In genomic region chr2:188326669-188327301, GRCh38 we compare ENCODE assay signal across 11 cellular contexts. TPM values are rescaled to one million over a fixed set of nuclear protein-coding genes. Genes with fewer than 3 reads are reported as not detected.
DNase-seq lines count a peak whose midpoint lies in the region; TF ChIP-seq lines count a peak whose summit lies in the region.
"Had no signal": no experiment of that assay in that cellular context is flagged by ENCODE, and none has a peak within 500 bp of the region (broad histone marks: within the 10 kb centered on the region; RNA-seq: fewer than 3 reads in every experiment).

No MANE protein-coding gene starts in this region.

- H3K9me3 Mint-ChIP-seq in neural crest cell: no peaks in the 10 kb centered on the region
- H3K9me3 Mint-ChIP-seq: CD4-positive, alpha-beta memory T cell; stimulated activated naive B cell treated with anti-CD40 and anti-IgM and Interleukin-4, amounts not matched to agents 10 μg/mL and 1 μg/mL and 100 μg/mL, for 72 hours had no signal

- no peak for TF ChIP-seq CTCF in neural crest cell (conservative IDR thresholded peaks at IDR 0.05)

- H3K4me3 Mint-ChIP-seq in neural crest cell: peak overlapping the region; percentile 39
- H3K4me3 Mint-ChIP-seq: CD4-positive, alpha-beta memory T cell; stimulated activated naive B cell treated with anti-CD40 and anti-IgM and Interleukin-4, amounts not matched to agents 10 μg/mL and 1 μg/mL and 100 μg/mL, for 72 hours had no signal

- DNase-seq in EH (ENCODE audit: low read depth): peak; percentile 48
- peak; percentile 92 for DNase-seq in NCI-H82 (lab: John Stamatoyannopoulos, UW)
- DNase-seq in fibroblast of gingiva (ENCODE audit: low read depth): peak; percentile 74
- DNase-seq in neural crest cell (ENCODE audit: low read depth, low spot score): no peak
- no peak for DNase-seq in NCI-H2107 (lab: John Stamatoyannopoulos, UW)
- no peak for DNase-seq in middle frontal gyrus (ENCODE audit: extremely low spot score, low spot score)
- DNase-seq in C1 segment of cervical spinal cord (lab: John Stamatoyannopoulos, UW): no peak
- DNase-seq in GM19238 (ENCODE audit: insufficient read length, low spot score): no peak
- DNase-seq: CD4-positive, alpha-beta memory T cell; NCI-H2171; stimulated activated naive B cell treated with anti-CD40 and anti-IgM and Interleukin-4, amounts not matched to agents 10 μg/mL and 1 μg/mL and 100 μg/mL, for 72 hours had no signal

- no peaks in the 10 kb centered on the region for H3K36me3 Mint-ChIP-seq in neural crest cell (ENCODE audit: low read depth)
- H3K36me3 Mint-ChIP-seq: CD4-positive, alpha-beta memory T cell; stimulated activated naive B cell treated with anti-CD40 and anti-IgM and Interleukin-4, amounts not matched to agents 10 μg/mL and 1 μg/mL and 100 μg/mL, for 72 hours had no signal

- peak overlapping the region; percentile 93 for H3K27ac Mint-ChIP-seq in neural crest cell (ENCODE audit: unreplicated experiment)
- H3K27ac Mint-ChIP-seq: CD4-positive, alpha-beta memory T cell; stimulated activated naive B cell treated with anti-CD40 and anti-IgM and Interleukin-4, amounts not matched to agents 10 μg/mL and 1 μg/mL and 100 μg/mL, for 72 hours had no signal

- H3K27me3 Mint-ChIP-seq in neural crest cell (ENCODE audit: low read depth): no peaks in the 10 kb centered on the region
- H3K27me3 Mint-ChIP-seq: CD4-positive, alpha-beta memory T cell; stimulated activated naive B cell treated with anti-CD40 and anti-IgM and Interleukin-4, amounts not matched to agents 10 μg/mL and 1 μg/mL and 100 μg/mL, for 72 hours had no signal

- H3K4me1 Mint-ChIP-seq in neural crest cell: peaks cover 30% of the 10 kb centered on the region
- H3K4me1 Mint-ChIP-seq: CD4-positive, alpha-beta memory T cell; stimulated activated naive B cell treated with anti-CD40 and anti-IgM and Interleukin-4, amounts not matched to agents 10 μg/mL and 1 μg/mL and 100 μg/mL, for 72 hours had no signal

RNA-seq across cellular contexts. Expression of gene GULP1, which starts 35.1 kb away (rescaled TPM):
- 39.1 and 43.8 TPM in 2 replicates for total RNA-seq in neural crest cell
- total RNA-seq: CD4-positive, alpha-beta memory T cell had no signal

Comparison
In these comparisons a context has a peak if more than half of its experiments do, and no peak if none do; other contexts are left out.
1. DNase-seq: peak in EH (single experiment), NCI-H82 (single experiment) and fibroblast of gingiva (single experiment); none in neural crest cell (single experiment), NCI-H2107 (single experiment), middle frontal gyrus (single experiment), C1 segment of cervical spinal cord (0 of 14) and GM19238 (single experiment).